In the genomic region with DNA sequence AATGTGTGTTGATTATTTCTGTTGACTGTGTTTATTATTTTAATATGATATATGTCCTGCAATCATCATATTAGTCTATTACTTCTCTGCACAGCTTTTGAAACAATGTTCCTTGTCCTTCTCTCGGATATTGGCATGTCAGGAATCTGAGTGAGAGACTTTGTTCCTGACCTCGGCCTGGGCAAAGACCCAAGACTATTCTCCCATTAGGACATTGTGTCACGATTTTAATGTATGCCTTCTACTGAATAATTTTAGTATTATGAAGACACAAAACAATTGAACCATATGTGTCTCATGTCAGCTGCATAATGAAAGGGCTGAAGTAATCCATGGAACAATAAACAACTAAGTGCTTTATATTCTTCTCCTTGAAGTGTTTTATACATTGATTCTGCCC, we compare ENCODE assay signal across 14 cellular contexts.
DNase-seq lines count a peak whose midpoint lies in the region; TF ChIP-seq lines count a peak whose summit lies in the region.
"Had no signal": no experiment of that assay in that cellular context is flagged by ENCODE, and none has a peak within 500 bp of the region (broad histone marks: within the 10 kb centered on the region; RNA-seq: fewer than 3 reads in every experiment).

No MANE protein-coding gene starts in this region.

- H3K4me3 ChIP-seq in skeletal muscle satellite cell (ENCODE audit: low read length), result no peak overlapping the region
- H3K4me3 ChIP-seq in tibial artery, result no peak overlapping the region

- H3K27me3 ChIP-seq in skeletal muscle satellite cell (ENCODE audit: control insufficient read depth, insufficient read depth, low read length), result no peaks in the 10 kb centered on the region
- H3K27me3 ChIP-seq in tibial artery, result no peaks in the 10 kb centered on the region

- TF ChIP-seq CTCF in tibial artery (IDR thresholded peaks at IDR 0.05), result no peak

- peak overlapping the region; percentile 45 for H3K4me2 ChIP-seq in skeletal muscle satellite cell (ENCODE audit: low read length)

- peak; percentile 30 for DNase-seq in HT1080 (ENCODE audit: low read depth)
- peak; percentile 96 for DNase-seq in SK-MEL-5 (ENCODE audit: low read depth, low spot score)
- peak; percentile 96 for DNase-seq in foreskin melanocyte
- DNase-seq in stimulated activated CD4-positive, alpha-beta T cell treated with anti-CD3 and anti-CD28 coated beads, Interleukin-4, amount 100 ng/mL, for 4 hours, result no peak
- no peak for DNase-seq in LoVo (ENCODE audit: low spot score)
- DNase-seq in tibial artery, result no peak
- DNase-seq: activated CD8-positive, alpha-beta T cell treated with anti-CD3 and anti-CD28 coated beads for 36 hours; activated effector memory CD4-positive, alpha-beta T cell treated with Interleukin-2 at 50 U/mL for 16 hours; DND-41; H9; Karpas-422; NCI-H2081 treated with DMSO at 0.1 percent for 48 hours; stimulated activated CD4-positive, alpha-beta T cell treated with anti-CD3 and anti-CD28 coated beads, Interleukin-15, amount 100 ng/mL, for 24 hours had no signal

- no peaks in the 10 kb centered on the region for H3K36me3 ChIP-seq in skeletal muscle satellite cell (ENCODE audit: insufficient read depth, low read length)
- H3K36me3 ChIP-seq in tibial artery, result no peaks in the 10 kb centered on the region

- H3K4me1 ChIP-seq in skeletal muscle satellite cell (ENCODE audit: control insufficient read depth, insufficient read depth, low read length), result peaks cover 42% of the 10 kb centered on the region
- no peaks in the 10 kb centered on the region for H3K4me1 ChIP-seq in tibial artery

- no peaks in the 10 kb centered on the region for H3K9me3 ChIP-seq in skeletal muscle satellite cell (replicated peaks; ENCODE audit: low read length)
- no peaks in the 10 kb centered on the region for H3K9me3 ChIP-seq in tibial artery

- H3K9ac ChIP-seq in skeletal muscle satellite cell (ENCODE audit: low read depth, low read length), result peak overlapping the region; percentile 76

- H3K27ac ChIP-seq in tibial artery, result no peak overlapping the region

- intact Hi-C loops in tibial artery (cut with DNase I; ENCODE audit: low total_unique reads), result no loop called here

- in situ Hi-C loops in SK-MEL-5 (cut with HindIII; ENCODE audit: low pct_unique_long_range_greater_than_20kb, low sequenced_read_pairs), result no loop called here

Comparison
In these comparisons a context has a peak if more than half of its experiments do, and no peak if none do; other contexts are left out.
1. DNase-seq: peak in HT1080 (single experiment), SK-MEL-5 (single experiment) and foreskin melanocyte (single experiment); none in stimulated activated CD4-positive, alpha-beta T cell treated with anti-CD3 and anti-CD28 coated beads, Interleukin-4, amount 100 ng/mL, for 4 hours (0 of 2), LoVo (single experiment) and tibial artery (0 of 2).